In genomic region chr12:123799227-123799626, GRCh38 we compare ENCODE assay signal across 35 cellular contexts. TPM values are rescaled to one million over a fixed set of nuclear protein-coding genes. Genes with fewer than 3 reads are reported as not detected.
A peak's percentile ranks its signal among the peaks of the same experiment; 100 is the strongest.
DNase-seq lines count a peak whose midpoint lies in the region; FAIRE-seq and TF ChIP-seq lines count a peak whose summit lies in the region.
"Had no signal": no experiment of that assay in that cellular context is flagged by ENCODE, and none has a peak within 500 bp of the region (broad histone marks: within the 10 kb centered on the region; RNA-seq: fewer than 3 reads in every experiment).

No MANE protein-coding gene starts in this region.

- H3K27me3 ChIP-seq in bronchial epithelial cell (ENCODE audit: control insufficient read depth, insufficient read depth, low read length) = no peaks in the 10 kb centered on the region
- H3K27me3 ChIP-seq in neuronal stem cell (ENCODE audit: control insufficient read depth in 3 of 3, insufficient read depth in 3 of 3, low read depth in 1 of 3, low read length in 3 of 3) = peaks cover 0 to 3% (median 0%) of the 10 kb centered on the region in 3 experiments
- H3K27me3 ChIP-seq: BE2C; BLaER1; BLaER1 treated with 17β-estradiol and CSF1 and Interleukin-3, amounts not matched to agents 10 nM and 100 nM had no signal

- FAIRE-seq in bronchial epithelial cell (lab: Jason Lieb, UNC) = peak; percentile 32
- FAIRE-seq: A549, D721Med had no signal

- no peaks in the 10 kb centered on the region for H3K4me1 ChIP-seq in neuronal stem cell (ENCODE audit: control insufficient read depth in 2 of 2, insufficient read depth in 1 of 2, low read depth in 1 of 2, low read length in 2 of 2)
- H3K4me1 ChIP-seq: A549, BE2C, BLaER1, Caco-2 had no signal

- no peak overlapping the region for H4K8ac ChIP-seq in neuronal stem cell (ENCODE audit: low read depth, low read length)

- H2BK12ac ChIP-seq in neuronal stem cell (ENCODE audit: low read length) = no peak overlapping the region

- H3K9ac ChIP-seq in neuronal stem cell (ENCODE audit: low read depth, low read length, poor library complexity) = no peak overlapping the region
- H3K9ac ChIP-seq: BLaER1; BLaER1 treated with 17β-estradiol and CSF1 and Interleukin-3, amounts not matched to agents 10 nM and 100 nM had no signal

- H4K91ac ChIP-seq in neuronal stem cell (ENCODE audit: low read depth, low read length, poor library complexity) = no peak overlapping the region

- no CpG with 5 or more reads among the region's 13 CpGs for WGBS in neuronal stem cell (ENCODE audit: extremely low coverage in 2 of 2, insufficient read length in 2 of 2, insufficient replicate concordance in 1 of 2), 2 donors

- no peak overlapping the region for H3K23ac ChIP-seq in neuronal stem cell (ENCODE audit: low read depth, low read length, poor library complexity)

- no peak overlapping the region for H2AK5ac ChIP-seq in neuronal stem cell (ENCODE audit: low read depth, low read length)

- H3K27ac ChIP-seq in neuronal stem cell (replicated peaks; ENCODE audit: low read length) = no peak overlapping the region
- H3K27ac ChIP-seq: 22Rv1; A549; BLaER1; BLaER1 treated with 17β-estradiol and CSF1 and Interleukin-3, amounts not matched to agents 10 nM and 100 nM; C4-2B had no signal

- no peak overlapping the region for H2BK15ac ChIP-seq in neuronal stem cell (ENCODE audit: low read length)

- no peaks in the 10 kb centered on the region for H3K9me3 ChIP-seq in neuronal stem cell (replicated peaks in 1 of 2; ENCODE audit: control insufficient read depth in 2 of 2, insufficient read depth in 1 of 2, low read depth in 1 of 2, low read length in 2 of 2)
- H3K9me3 ChIP-seq: A549; BE2C; BLaER1; BLaER1 treated with 17β-estradiol and CSF1 and Interleukin-3, amounts not matched to agents 10 nM and 100 nM; Caco-2 had no signal

- no peaks in the 10 kb centered on the region for H3K36me3 ChIP-seq in bronchial epithelial cell (ENCODE audit: control insufficient read depth, insufficient read depth, low read length)
- H3K36me3 ChIP-seq in neuronal stem cell (replicated peaks in 1 of 2; ENCODE audit: control insufficient read depth in 2 of 2, insufficient read depth in 2 of 2, low read length in 2 of 2) = no peaks in the 10 kb centered on the region
- H3K36me3 ChIP-seq: BE2C; BLaER1; BLaER1 treated with 17β-estradiol and CSF1 and Interleukin-3, amounts not matched to agents 10 nM and 100 nM had no signal

- H3K79me1 ChIP-seq in neuronal stem cell (ENCODE audit: low read depth, low read length) = no peaks in the 10 kb centered on the region

- H3K4me2 ChIP-seq in neuronal stem cell (ENCODE audit: insufficient read depth, low read length, poor library complexity, severe bottlenecking) = no peak overlapping the region
- H3K4me2 ChIP-seq: A549; BLaER1; BLaER1 treated with 17β-estradiol and CSF1 and Interleukin-3, amounts not matched to agents 10 nM and 100 nM had no signal

- TF ChIP-seq CTCF in bronchial epithelial cell (IDR thresholded peaks at IDR 0.05; ENCODE audit: insufficient read depth, low read length, severe bottlenecking) = no peak

- H3K4ac ChIP-seq in neuronal stem cell (ENCODE audit: low read length) = no peak overlapping the region

- peak overlapping the region; percentile 35 for H2BK5ac ChIP-seq in neuronal stem cell (ENCODE audit: low read length)

- no peak overlapping the region for H2BK120ac ChIP-seq in neuronal stem cell (ENCODE audit: low read depth, low read length)

- H3K4me3 ChIP-seq in bronchial epithelial cell (ENCODE audit: low read depth, low read length) (no peak overlapping the region), neuronal stem cell (ENCODE audit: low read length in 2 of 2) (no peak overlapping the region)
- H3K4me3 ChIP-seq: A549; BLaER1; BLaER1 treated with 17β-estradiol and CSF1 and Interleukin-3, amounts not matched to agents 10 nM and 100 nM had no signal

- peak overlapping the region; percentile 36 for H3K18ac ChIP-seq in neuronal stem cell (ENCODE audit: low read length)

- DNase-seq in bronchial epithelial cell (ENCODE audit: low read depth) (no peak), islet precursor cell (peak; percentile 35), mesenteric fat pad (ENCODE audit: low spot score) (peak; percentile 53), neuronal stem cell (ENCODE audit: low spot score) (no peak), NCI-H1092 treated with DMSO at 0.1 percent for 48 hours (lab: John Stamatoyannopoulos, UW) (no peak), NCI-H1694 treated with DMSO at 0.1 percent for 48 hours (lab: John Stamatoyannopoulos, UW) (no peak), NCI-H146 (lab: John Stamatoyannopoulos, UW) (no peak)
- DNase-seq in activated CD4-positive, alpha-beta T cell treated with anti-CD3 and anti-CD28 coated beads, Interleukin-2, amount 50 U/mL, for 48 hours = no peak
- DNase-seq: 8988T; ACHN; AML-193; BE2C; C1 segment of cervical spinal cord; Caco-2; Calu3; CD4-positive, alpha-beta memory T cell; CD4-positive, alpha-beta T cell; CD4-positive, CD25-positive, alpha-beta regulatory T cell; CD8-positive, alpha-beta memory T cell; CD8-positive, alpha-beta T cell; COR-L47; DMS 273 treated with DMSO at 0.1 percent for 48 hours; DMS153; DMS53; DMS79; DMS79 treated with DMSO at 0.1 percent for 48 hours; DND-41; EL had no signal

- no peak overlapping the region for H2AFZ ChIP-seq in neuronal stem cell (ENCODE audit: low read length)

- peak overlapping the region; percentile 63 for H3K14ac ChIP-seq in neuronal stem cell (ENCODE audit: low read length)

RNA-seq across cellular contexts. Expression of gene DNAH10, which starts 37.1 kb away (rescaled TPM):
- total RNA-seq in bronchial epithelial cell (under 0.01 and 0.13 TPM in 2 replicates), mesenteric fat pad (0.51 TPM)
- polyA plus RNA-seq in neuronal stem cell (2013, experiment 1 of 2) = 0.14 TPM
- 0.06 TPM for polyA plus RNA-seq in neuronal stem cell (2013, experiment 2 of 2)
- polyA plus RNA-seq: CD14-positive monocyte; CD8-positive, alpha-beta memory T cell had no signal

Comparison
In these comparisons a context has a peak if more than half of its experiments do, and no peak if none do; other contexts are left out.
1. DNase-seq: peak in islet precursor cell (single experiment) and mesenteric fat pad (single experiment); none in bronchial epithelial cell (single experiment), neuronal stem cell (single experiment), NCI-H1092 treated with DMSO at 0.1 percent for 48 hours (single experiment), activated CD4-positive, alpha-beta T cell treated with anti-CD3 and anti-CD28 coated beads, Interleukin-2, amount 50 U/mL, for 48 hours (0 of 2), NCI-H1694 treated with DMSO at 0.1 percent for 48 hours (single experiment) and NCI-H146 (single experiment).